In genomic region chr15:74036271-74037170, GRCh38 we compare ENCODE assay signal across 2 cellular contexts.
TF ChIP-seq lines count a peak whose summit lies in the region.

No MANE protein-coding gene starts in this region.

TF ChIP-seq in endothelial cell of umbilical vein, 7 proteins besides CTCF, POLR2A, EP300 and RAD21:
- TF ChIP-seq JUN (IDR thresholded peaks at IDR 0.05; ENCODE audit: borderline replicate concordance, insufficient read depth, insufficient read length, low read depth) (no peak), EZH2 (IDR thresholded peaks at IDR 0.05; ENCODE audit: borderline replicate concordance, low read depth, low read length, severe bottlenecking) (no peak), FOS (IDR thresholded peaks at IDR 0.05; ENCODE audit: borderline replicate concordance, insufficient read depth, low read length) (no peak), MAX (IDR thresholded peaks at IDR 0.05; ENCODE audit: insufficient read depth, insufficient read length) (no peak), POLR2AphosphoS5 (IDR thresholded peaks at IDR 0.05; ENCODE audit: insufficient read depth, low read depth, low read length) (no peak), MYC (IDR thresholded peaks at IDR 0.05; ENCODE audit: low read depth, low read length) (no peak), GATA2 (IDR thresholded peaks at IDR 0.05; ENCODE audit: insufficient read depth, insufficient read length, low read depth, low read length) (no peak)

TF ChIP-seq in neural cell, 6 proteins besides CTCF, POLR2A, EP300 and RAD21:
- TF ChIP-seq POLR2AphosphoS5 (IDR thresholded peaks at IDR 0.05) (no peak), TAF1 (IDR thresholded peaks at IDR 0.05; ENCODE audit: low read depth) (no peak), SMC3 (conservative IDR thresholded peaks at IDR 0.05; ENCODE audit: poor library complexity) (peak; percentile 73)
TF ChIP-seq in neural cell: peak in this region for 1.
